ENCODE assay signal across 27 cellular contexts in the genomic region with DNA sequence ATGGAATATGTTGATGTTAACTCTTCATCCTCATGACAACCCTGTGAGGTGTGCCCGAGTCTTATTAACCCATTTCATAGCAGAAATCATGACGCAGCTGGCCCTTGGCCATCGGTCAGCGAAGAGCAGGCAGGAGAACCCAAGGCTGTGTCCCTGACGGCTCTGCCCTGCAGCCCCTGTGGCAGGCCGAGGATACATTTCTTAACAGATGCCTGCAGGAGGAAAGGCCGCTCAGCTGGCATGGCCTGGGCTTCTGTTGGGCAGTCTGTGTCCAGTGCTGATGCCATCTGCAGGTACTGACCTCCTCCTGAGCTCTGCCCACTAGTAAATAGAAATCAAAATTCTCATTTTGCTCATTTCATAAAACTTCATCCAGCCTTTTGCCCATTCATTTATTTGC. TPM values are rescaled to one million over a fixed set of nuclear protein-coding genes. Genes with fewer than 3 reads are reported as not detected.
"Had no signal": no experiment of that assay in that cellular context is flagged by ENCODE, and none has a peak within 500 bp of the region (broad histone marks: within the 10 kb centered on the region; RNA-seq: fewer than 3 reads in every experiment).

No MANE protein-coding gene starts in this region.

- H3K27me3 ChIP-seq: adrenal gland, body of pancreas, colonic mucosa had no signal

- H3K9me3 ChIP-seq: adrenal gland, body of pancreas, colonic mucosa, esophagus squamous epithelium, gastroesophageal sphincter, heart right ventricle had no signal

- H3K36me3 ChIP-seq: adrenal gland, colonic mucosa, esophagus squamous epithelium, gastroesophageal sphincter, heart right ventricle had no signal

- DNase-seq: activated CD4-positive, alpha-beta memory T cell treated with anti-CD3 and anti-CD28 coated beads for 36 hours; activated CD4-positive, alpha-beta T cell treated with anti-CD3 and anti-CD28 coated beads for 36 hours; activated CD4-positive, alpha-beta T cell treated with anti-CD3 and anti-CD28 coated beads, Interleukin-2, amount 10 ng/mL, durations not matched to agents 24 days and 14 days; activated CD4-positive, CD25-positive, alpha-beta regulatory T cell; activated CD4-positive, CD25-positive, alpha-beta regulatory T cell treated with anti-CD3 and anti-CD28 coated beads, Interleukin-2, amount 50 U/mL, for 72 hours; activated CD8-positive, alpha-beta memory T cell treated with anti-CD3 and anti-CD28 coated beads, Interleukin-2, amount 10 ng/mL, durations not matched to agents 7 days and 5 days; activated CD8-positive, alpha-beta memory T cell treated with anti-CD3 and anti-CD28 coated beads, Interleukin-2, amount 50 U/mL, for 4 hours; activated CD8-positive, alpha-beta T cell treated with anti-CD3 and anti-CD28 coated beads, Interleukin-2, amount 10 ng/mL, durations not matched to agents 7 days and 5 days; activated effector memory CD4-positive, alpha-beta T cell treated with anti-CD3 and anti-CD28 coated beads, Interleukin-2, amount 50 U/mL, for 16 hours; activated naive CD4-positive, alpha-beta T cell treated with anti-CD3 and anti-CD28 coated beads for 36 hours; activated naive CD8-positive, alpha-beta T cell treated with anti-CD3 and anti-CD28 coated beads for 36 hours; activated naive CD8-positive, alpha-beta T cell treated with anti-CD3 and anti-CD28 coated beads, Interleukin-2, amount 50 U/mL, for 24 hours; activated T-cell treated with anti-CD3 and anti-CD28 coated beads, Interleukin-2, amount 50 U/mL, for 1 hour; activated T-cell treated with anti-CD3 and anti-CD28 coated beads, Interleukin-2, amount 50 U/mL, for 48 hours; amygdala; aorta; body of pancreas; colonic mucosa; effector CD8-positive, alpha-beta T cell; esophagus squamous epithelium; foreskin melanocyte; heart right ventricle; T-helper 2 cell had no signal

- ATAC-seq: activated CD4-positive, alpha-beta T cell treated with anti-CD3 and anti-CD28 coated beads for 36 hours; activated CD8-positive, alpha-beta memory T cell treated with anti-CD3 and anti-CD28 coated beads, Interleukin-2, amount 10 ng/mL, durations not matched to agents 7 days and 5 days; activated CD8-positive, alpha-beta T cell treated with anti-CD3 and anti-CD28 coated beads, Interleukin-2, amount 10 ng/mL, durations not matched to agents 7 days and 5 days; activated naive CD8-positive, alpha-beta T cell treated with anti-CD3 and anti-CD28 coated beads, Interleukin-2, amount 50 U/mL, for 24 hours; body of pancreas; gastroesophageal sphincter had no signal

- H3K4me3 ChIP-seq: adrenal gland, body of pancreas, colonic mucosa, esophagus squamous epithelium, gastroesophageal sphincter, heart right ventricle had no signal

- H3K27ac ChIP-seq: adrenal gland, body of pancreas, colonic mucosa, epithelial cell of prostate, esophagus squamous epithelium, gastroesophageal sphincter, heart right ventricle had no signal

RNA-seq across cellular contexts. Expression of a gene that starts 35.4 kb away (rescaled TPM):
- total RNA-seq: activated T-helper 1 cell treated with anti-CD3 and anti-CD28 coated beads, Interleukin-12 subunit alpha, Interleukin-12 subunit beta, Interleukin-2, Interleukin-4 antibody, amounts not matched to agents 30 ng/mL and 10 ng/mL and 1 ng/mL, durations not matched to agents 14 hours and 24 hours and 36 hours had no signal
